Comparison of ENCODE assay signal across 8 cellular contexts in the genomic region with DNA sequence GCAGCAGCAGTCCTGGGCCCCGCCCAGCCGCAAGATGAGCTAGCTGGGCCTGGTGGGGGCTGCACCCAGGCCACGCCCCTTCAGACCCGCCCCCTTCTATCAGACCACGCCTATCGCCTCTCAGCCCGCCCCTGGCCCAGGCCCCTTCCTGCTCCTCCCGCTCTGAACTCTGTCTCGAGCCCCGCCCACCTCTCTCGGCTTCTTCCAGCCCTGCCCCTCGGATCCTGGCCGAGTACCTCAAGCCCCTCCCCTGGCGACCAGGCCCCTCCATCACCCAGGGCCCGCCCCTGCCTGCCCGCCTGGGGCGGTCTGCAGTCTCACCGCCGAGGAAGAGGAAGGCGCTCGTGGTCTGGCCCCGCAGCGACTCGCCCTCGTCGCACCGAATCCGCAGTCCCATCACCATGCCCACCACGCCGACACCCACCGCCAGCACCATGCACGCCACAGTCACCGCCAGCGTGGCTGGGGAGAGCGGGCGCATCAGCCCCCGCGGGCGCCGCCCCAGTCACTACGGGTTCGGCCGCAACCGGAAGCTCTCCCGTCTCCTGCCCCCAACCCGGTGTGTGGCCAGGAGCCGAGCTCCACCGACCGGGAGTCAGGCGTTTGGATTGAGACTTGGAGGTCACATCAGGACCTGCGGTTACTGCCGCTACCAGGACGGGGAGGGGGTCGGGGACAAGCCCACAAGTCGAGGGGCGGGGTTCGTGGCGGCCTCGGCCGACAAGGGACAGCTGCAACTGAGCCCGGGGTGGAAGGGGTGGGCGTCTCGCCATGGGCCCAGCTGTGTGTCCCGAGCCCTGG. TPM values are rescaled to one million over a fixed set of nuclear protein-coding genes. Genes with fewer than 3 reads are reported as not detected.
DNase-seq lines count a peak whose midpoint lies in the region; ATAC-seq and TF ChIP-seq lines count a peak whose summit lies in the region.

No MANE protein-coding gene starts in this region.

- H3K4me3 ChIP-seq in HL-60 (replicated peaks; ENCODE audit: insufficient read depth, low read length), result peak overlapping the region; percentile 67

- CTCF ChIA-PET in CD4-positive, alpha-beta T cell (lab: Charles Lee), result no interaction called here
- CTCF ChIA-PET in RWPE1 (lab: Yijun Ruan, JAX), result no interaction called here

- no peaks in the 10 kb centered on the region for H3K9me3 Mint-ChIP-seq in CD4-positive, alpha-beta T cell
- H3K9me3 Mint-ChIP-seq in natural killer cell treated with Interleukin-12 subunit alpha and Interleukin-12 subunit beta and Interleukin-15 and Interleukin-18, amount 100 ng/mL, for 72 hours, result no peaks in the 10 kb centered on the region

- POLR2A ChIA-PET in CD4-positive, alpha-beta T cell (lab: Charles Lee), result interaction anchor here (0.7 to 2.0 kb wide), 2 partner anchors 26 to 27 kb away, joined by 4 to 9 read pairs; no protein-coding TSS in a partner anchor
- POLR2A ChIA-PET in RWPE1 (lab: Yijun Ruan, JAX; ENCODE audit: low non-redundant PET), result interaction anchor here (0.5 to 0.7 kb wide), 2 partner anchors 28 kb away, joined by 4 to 11 read pairs; no protein-coding TSS in a partner anchor

- peak; percentile 87 to 97 (median 92) for DNase-seq in CD4-positive, alpha-beta T cell
- DNase-seq in HL-60 (ENCODE audit: low read depth in 1 of 2, low spot score in 1 of 2) (peak; percentile 99 to 100), RWPE1 (ENCODE audit: low spot score) (peak; percentile 95), fibroblast of peridontal ligament (ENCODE audit: extremely low read depth) (peak; percentile 97)
- DNase-seq in activated T-helper 9 cell treated with anti-CD3 and anti-CD28 coated beads, Interleukin-2, amount 50 U/mL, for 16 hours (ENCODE audit: low read depth), result peak; percentile 93
- DNase-seq in natural killer cell treated with Interleukin-12 subunit alpha and Interleukin-12 subunit beta and Interleukin-15 and Interleukin-18, amount 100 ng/mL, for 72 hours (ENCODE audit: low spot score), result peak; percentile 99
- DNase-seq in stimulated activated naive CD4-positive, alpha-beta T cell treated with Interleukin-2 at 50 U/mL for 16 hours (lab: John Stamatoyannopoulos, UW), result peak; percentile 94

- intact Hi-C loops in CD4-positive, alpha-beta T cell (cut with DNase I, micrococcal nuclease), result loop anchor here (1.0 to 10.0 kb wide), 3 partner anchors 27 to 227 kb away; no protein-coding TSS in a partner anchor

- no peak for TF ChIP-seq CTCF in CD4-positive, alpha-beta T cell (IDR thresholded peaks at IDR 0.05)
- TF ChIP-seq CTCF in HL-60 (IDR thresholded peaks at IDR 0.05; ENCODE audit: insufficient read depth, low read length) (no peak), RWPE1 (conservative IDR thresholded peaks at IDR 0.05; ENCODE audit: low read depth) (no peak)

- ATAC-seq in CD4-positive, alpha-beta T cell (ENCODE audit: poor library complexity), result peak; percentile 78
- peak; percentile 73 for ATAC-seq in GM19455 (IDR thresholded peaks at IDR 0.05; ENCODE audit: unreplicated experiment)
- peak; percentile 88 to 91 for ATAC-seq in natural killer cell treated with Interleukin-12 subunit alpha and Interleukin-12 subunit beta and Interleukin-15 and Interleukin-18, amount 100 ng/mL, for 72 hours

- H3K27ac ChIP-seq in CD4-positive, alpha-beta T cell (ENCODE audit: low read depth, low read length), result peak overlapping the region; percentile 65
- peak overlapping the region; percentile 92 for H3K27ac ChIP-seq in HL-60 (replicated peaks)
- peak overlapping the region; percentile 93 for H3K27ac ChIP-seq in RWPE1

- H3K9me3 ChIP-seq in CD4-positive, alpha-beta T cell (ENCODE audit: control insufficient read depth, low read length), result no peaks in the 10 kb centered on the region

- no peaks in the 10 kb centered on the region for H3K27me3 ChIP-seq in CD4-positive, alpha-beta T cell (ENCODE audit: control insufficient read depth, insufficient read depth, low read length)
- no peaks in the 10 kb centered on the region for H3K27me3 ChIP-seq in HL-60 (ENCODE audit: insufficient read depth, poor library complexity, severe bottlenecking)

- H3K4me3 Mint-ChIP-seq in CD4-positive, alpha-beta T cell, result peak overlapping the region; percentile 96
- peak overlapping the region; percentile 100 for H3K4me3 Mint-ChIP-seq in natural killer cell treated with Interleukin-12 subunit alpha and Interleukin-12 subunit beta and Interleukin-15 and Interleukin-18, amount 100 ng/mL, for 72 hours

- H3K36me3 Mint-ChIP-seq in CD4-positive, alpha-beta T cell (ENCODE audit: low read depth), result peaks cover 12% of the 10 kb centered on the region
- peaks cover 17% of the 10 kb centered on the region for H3K36me3 Mint-ChIP-seq in natural killer cell treated with Interleukin-12 subunit alpha and Interleukin-12 subunit beta and Interleukin-15 and Interleukin-18, amount 100 ng/mL, for 72 hours

- peaks cover 74% of the 10 kb centered on the region for H3K4me1 Mint-ChIP-seq in CD4-positive, alpha-beta T cell (ENCODE audit: low read depth)
- peaks cover 59 to 62% of the 10 kb centered on the region in 2 donors for H3K4me1 Mint-ChIP-seq in natural killer cell treated with Interleukin-12 subunit alpha and Interleukin-12 subunit beta and Interleukin-15 and Interleukin-18, amount 100 ng/mL, for 72 hours (ENCODE audit: low read depth in 2 of 2)

- no peaks in the 10 kb centered on the region for H3K27me3 Mint-ChIP-seq in CD4-positive, alpha-beta T cell
- H3K27me3 Mint-ChIP-seq in natural killer cell treated with Interleukin-12 subunit alpha and Interleukin-12 subunit beta and Interleukin-15 and Interleukin-18, amount 100 ng/mL, for 72 hours, result no peaks in the 10 kb centered on the region

- H3K27ac Mint-ChIP-seq in CD4-positive, alpha-beta T cell, result peak overlapping the region; percentile 84
- H3K27ac Mint-ChIP-seq in natural killer cell treated with Interleukin-12 subunit alpha and Interleukin-12 subunit beta and Interleukin-15 and Interleukin-18, amount 100 ng/mL, for 72 hours, result peak overlapping the region; percentile 87 to 93

RNA-seq across cellular contexts. Expression of a gene that starts 1.0 kb away (rescaled TPM):
- under 1 TPM; 0.60 to 0.84 TPM for total RNA-seq in CD4-positive, alpha-beta T cell
- 10 to 100 TPM; 49.6 to 74.3 TPM for total RNA-seq in natural killer cell treated with Interleukin-12 subunit alpha and Interleukin-12 subunit beta and Interleukin-15 and Interleukin-18, amount 100 ng/mL, for 72 hours

RNA-seq across cellular contexts. Expression of a gene that starts 1.6 kb away (rescaled TPM):
- 10 to 100 TPM; 29.7 to 30.1 TPM for total RNA-seq in CD4-positive, alpha-beta T cell
- 10 to 100 TPM; 41.1 to 83.8 TPM for total RNA-seq in natural killer cell treated with Interleukin-12 subunit alpha and Interleukin-12 subunit beta and Interleukin-15 and Interleukin-18, amount 100 ng/mL, for 72 hours

RNA-seq across cellular contexts. Expression of a gene that starts 4.7 kb away (rescaled TPM):
- 1 to 10 TPM; 6.2 to 7.2 TPM for total RNA-seq in CD4-positive, alpha-beta T cell
- 1,000 to 10,000 TPM; 1,196 to 2,045 TPM for total RNA-seq in natural killer cell treated with Interleukin-12 subunit alpha and Interleukin-12 subunit beta and Interleukin-15 and Interleukin-18, amount 100 ng/mL, for 72 hours

RNA-seq across cellular contexts. Expression of a gene that starts 20.0 kb away (rescaled TPM):
- total RNA-seq in CD4-positive, alpha-beta T cell, result not detected
- total RNA-seq in natural killer cell treated with Interleukin-12 subunit alpha and Interleukin-12 subunit beta and Interleukin-15 and Interleukin-18, amount 100 ng/mL, for 72 hours, result 10 to 100 TPM in 1 of 2 donors, 1 to 10 TPM in 1; 2.1 to 12.6 TPM

RNA-seq across cellular contexts. Expression of a gene that starts 22.6 kb away (rescaled TPM):
- total RNA-seq in CD4-positive, alpha-beta T cell, result not detected
- under 1 TPM; 0.78 to 0.98 TPM for total RNA-seq in natural killer cell treated with Interleukin-12 subunit alpha and Interleukin-12 subunit beta and Interleukin-15 and Interleukin-18, amount 100 ng/mL, for 72 hours

Comparison
In these comparisons a context has a peak if more than half of its experiments do, and no peak if none do; other contexts are left out.
1. Peak in every context shown above with its lines: DNase-seq, ATAC-seq, H3K4me3 ChIP-seq and H3K27ac ChIP-seq.
2. RNA of a gene that starts 1.0 kb away (total RNA-seq): 49.6 to 74.3 TPM in natural killer cell treated with Interleukin-12 subunit alpha and Interleukin-12 subunit beta and Interleukin-15 and Interleukin-18, amount 100 ng/mL, for 72 hours; 0.60 to 0.84 TPM in CD4-positive, alpha-beta T cell; every median in the first group is over 10 times any median in the second.
3. RNA of a gene that starts 4.7 kb away (total RNA-seq): 1,196 to 2,045 TPM in natural killer cell treated with Interleukin-12 subunit alpha and Interleukin-12 subunit beta and Interleukin-15 and Interleukin-18, amount 100 ng/mL, for 72 hours; 6.2 to 7.2 TPM in CD4-positive, alpha-beta T cell; every median in the first group is over 100 times any median in the second.